Comparison of ENCODE assay signal across 8 cellular contexts in genomic region chr10:14173391-14173705, GRCh38.
DNase-seq lines count a peak whose midpoint lies in the region; ATAC-seq and TF ChIP-seq lines count a peak whose summit lies in the region.

No MANE protein-coding gene starts in this region.

- no peak for TF ChIP-seq CTCF in astrocyte of the spinal cord (IDR thresholded peaks at IDR 0.05; ENCODE audit: low read depth, low read length)
- no peak for TF ChIP-seq CTCF in lower lobe of right lung (IDR thresholded peaks at IDR 0.05)
- no peak for TF ChIP-seq CTCF in upper lobe of left lung (IDR thresholded peaks at IDR 0.05)

- H3K27ac ChIP-seq in lower lobe of right lung, result no peak overlapping the region
- no peak overlapping the region for H3K27ac ChIP-seq in upper lobe of left lung

- H3K9me3 Mint-ChIP-seq in activated naive CD4-positive, alpha-beta T cell treated with anti-CD3 and anti-CD28 coated beads, Interleukin-2, amount 10 ng/mL, durations not matched to agents 7 days and 5 days, result no peaks in the 10 kb centered on the region

- peaks cover 15% of the 10 kb centered on the region for H3K4me1 Mint-ChIP-seq in activated naive CD4-positive, alpha-beta T cell treated with anti-CD3 and anti-CD28 coated beads, Interleukin-2, amount 10 ng/mL, durations not matched to agents 7 days and 5 days

- intact Hi-C loops in lower lobe of right lung (cut with DNase I), result no loop called here

- H3K36me3 ChIP-seq in lower lobe of right lung (no peaks in the 10 kb centered on the region), upper lobe of left lung (no peaks in the 10 kb centered on the region)

- H3K27ac Mint-ChIP-seq in activated naive CD4-positive, alpha-beta T cell treated with anti-CD3 and anti-CD28 coated beads, Interleukin-2, amount 10 ng/mL, durations not matched to agents 7 days and 5 days, result no peak overlapping the region

- TF ChIP-seq POLR2A in upper lobe of left lung (IDR thresholded peaks at IDR 0.05), result no peak

- in situ Hi-C loops in astrocyte of the spinal cord (cut with HindIII; ENCODE audit: low sequenced_read_pairs), result no loop called here

- peak overlapping the region; percentile 59 for H3K4me3 Mint-ChIP-seq in activated naive CD4-positive, alpha-beta T cell treated with anti-CD3 and anti-CD28 coated beads, Interleukin-2, amount 10 ng/mL, durations not matched to agents 7 days and 5 days

- H3K4me3 ChIP-seq in astrocyte of the spinal cord (ENCODE audit: low read depth, low read length) (peak overlapping the region; percentile 49), lower lobe of right lung (peak overlapping the region; percentile 48), upper lobe of left lung (peak overlapping the region; percentile 7 to 41 (median 28))

- peaks cover 70% of the 10 kb centered on the region for H3K27me3 Mint-ChIP-seq in activated naive CD4-positive, alpha-beta T cell treated with anti-CD3 and anti-CD28 coated beads, Interleukin-2, amount 10 ng/mL, durations not matched to agents 7 days and 5 days

- DNase-seq in activated naive CD4-positive, alpha-beta T cell treated with anti-CD3 and anti-CD28 coated beads, Interleukin-2, amount 10 ng/mL, durations not matched to agents 7 days and 5 days, result no peak
- no peak for DNase-seq in activated naive CD4-positive, alpha-beta T cell treated with Interleukin-2 at 50 U/mL for 16 hours
- DNase-seq in astrocyte of the spinal cord (ENCODE audit: low read depth, low spot score), result no peak
- no peak for DNase-seq in lower lobe of right lung
- no peak for DNase-seq in upper lobe of left lung
- no peak for DNase-seq in mucosa of gallbladder (ENCODE audit: low spot score)
- DNase-seq in NCI-H2081 treated with DMSO at 0.1 percent for 48 hours (lab: John Stamatoyannopoulos, UW), result no peak

- no peaks in the 10 kb centered on the region for H3K9me3 ChIP-seq in lower lobe of right lung
- no peaks in the 10 kb centered on the region for H3K9me3 ChIP-seq in upper lobe of left lung

- TF ChIP-seq EP300 in upper lobe of left lung (IDR thresholded peaks at IDR 0.05), result no peak

- WGBS in upper lobe of left lung, 2 donors, result 4 to 5% methylated on average over 6 of the region's 6 CpGs

- H3K4me1 ChIP-seq in lower lobe of right lung (peaks cover 13% of the 10 kb centered on the region), upper lobe of left lung (peaks cover 5 to 15% (median 8%) of the 10 kb centered on the region in 4 donors)

- no peaks in the 10 kb centered on the region for H3K36me3 Mint-ChIP-seq in activated naive CD4-positive, alpha-beta T cell treated with anti-CD3 and anti-CD28 coated beads, Interleukin-2, amount 10 ng/mL, durations not matched to agents 7 days and 5 days

- CTCF ChIA-PET in activated naive CD4-positive, alpha-beta T cell treated with anti-CD3 and anti-CD28 coated beads, Interleukin-2, amount 10 ng/mL, durations not matched to agents 7 days and 5 days (lab: Charles Lee), result interaction anchor here (1.5 to 1.9 kb wide), 2 partner anchors 13 to 24 kb away, joined by 3 to 8 read pairs; no protein-coding TSS in a partner anchor

- ATAC-seq in lower lobe of right lung (peak in 1 of 2 donors; percentile 12), upper lobe of left lung (ENCODE audit: low FRiP score in 2 of 2) (no peak), GM21367 (IDR thresholded peaks at IDR 0.05; ENCODE audit: unreplicated experiment) (no peak)

- H3K27me3 ChIP-seq in lower lobe of right lung (ENCODE audit: low read depth), result peaks cover 48% of the 10 kb centered on the region
- peaks cover 0 to 7% (median 1%) of the 10 kb centered on the region in 4 donors for H3K27me3 ChIP-seq in upper lobe of left lung
